In genomic region chr5:23014251-23014650, GRCh38 we compare ENCODE assay signal across 1 cellular context.
TF ChIP-seq lines count a peak whose summit lies in the region.

No MANE protein-coding gene starts in this region.

TF ChIP-seq in H1, 55 proteins besides CTCF, POLR2A, EP300 and RAD21:
- TF ChIP-seq GTF2F1 (IDR thresholded peaks at IDR 0.05; ENCODE audit: borderline replicate concordance, low read depth, low read length) (no peak), YY1 (IDR thresholded peaks at IDR 0.05; ENCODE audit: low read depth, low read length) (no peak)
